In genomic region chr4:97367878-97368277, GRCh38 we compare ENCODE assay signal across 13 cellular contexts.
DNase-seq lines count a peak whose midpoint lies in the region; ATAC-seq and TF ChIP-seq lines count a peak whose summit lies in the region.
"Had no signal": no experiment of that assay in that cellular context is flagged by ENCODE, and none has a peak within 500 bp of the region (broad histone marks: within the 10 kb centered on the region; RNA-seq: fewer than 3 reads in every experiment).

No MANE protein-coding gene starts in this region.

- H3K4me1 Mint-ChIP-seq in effector memory CD8-positive, alpha-beta T cell (ENCODE audit: low read depth in 2 of 2), result no peaks in the 10 kb centered on the region
- H3K4me1 Mint-ChIP-seq: neural crest cell had no signal

- H3K27me3 Mint-ChIP-seq in effector memory CD8-positive, alpha-beta T cell, result no peaks in the 10 kb centered on the region

- H3K4me1 ChIP-seq in RWPE2 (ENCODE audit: insufficient read depth, poor library complexity, severe bottlenecking) (peaks cover 6% of the 10 kb centered on the region), thyroid gland (no peaks in the 10 kb centered on the region)
- H3K4me1 ChIP-seq: spleen had no signal

- no peak overlapping the region for H3K27ac Mint-ChIP-seq in effector memory CD8-positive, alpha-beta T cell

- peak; percentile 91 for ATAC-seq in RWPE2 (ENCODE audit: low read depth)
- no peak for ATAC-seq in effector memory CD8-positive, alpha-beta T cell (replicated peaks)
- ATAC-seq: K562 had no signal

- no peaks in the 10 kb centered on the region for H3K27me3 ChIP-seq in RWPE2 (ENCODE audit: insufficient read depth, poor library complexity, severe bottlenecking)
- no peaks in the 10 kb centered on the region for H3K27me3 ChIP-seq in thyroid gland
- H3K27me3 ChIP-seq: spleen had no signal

- peak; percentile 58 for DNase-seq in HS-5 (ENCODE audit: low read depth)
- no peak for DNase-seq in RWPE2 (ENCODE audit: low spot score)
- DNase-seq in fibroblast of mammary gland (ENCODE audit: low read depth), result peak; percentile 58
- peak; percentile 5 to 12 for DNase-seq in thyroid gland
- DNase-seq in NCI-H1694 treated with DMSO at 0.1 percent for 48 hours (lab: John Stamatoyannopoulos, UW), result no peak
- no peak for DNase-seq in NCI-H1105 (lab: John Stamatoyannopoulos, UW)
- no peak for DNase-seq in effector memory CD8-positive, alpha-beta T cell
- DNase-seq: activated CD4-positive, alpha-beta T cell treated with anti-CD3 and anti-CD28 coated beads for 4 hours; anterior cingulate cortex; NCI-H1930; spleen had no signal

- no peaks in the 10 kb centered on the region for H3K36me3 Mint-ChIP-seq in effector memory CD8-positive, alpha-beta T cell (ENCODE audit: insufficient read depth)

- TF ChIP-seq CTCF in RWPE2 (IDR thresholded peaks at IDR 0.05; ENCODE audit: poor library complexity, severe bottlenecking) (no peak), fibroblast of mammary gland (conservative IDR thresholded peaks at IDR 0.05; ENCODE audit: control insufficient read depth, insufficient read depth, low read depth, low read length) (no peak), thyroid gland (IDR thresholded peaks at IDR 0.05) (no peak)

- H3K4me3 ChIP-seq in RWPE2 (ENCODE audit: severe bottlenecking) (no peak overlapping the region), fibroblast of mammary gland (ENCODE audit: control insufficient read depth, low read depth, low read length) (no peak overlapping the region), thyroid gland (replicated peaks in 1 of 3) (no peak overlapping the region)
- H3K4me3 ChIP-seq: K562, spleen had no signal

- peaks cover 0 to 11% of the 10 kb centered on the region in 2 donors for H3K9me3 Mint-ChIP-seq in effector memory CD8-positive, alpha-beta T cell

- H3K36me3 ChIP-seq in RWPE2 (ENCODE audit: low read depth) (no peaks in the 10 kb centered on the region), thyroid gland (no peaks in the 10 kb centered on the region)
- H3K36me3 ChIP-seq: spleen had no signal

- no peak overlapping the region for H3K27ac ChIP-seq in RWPE2 (ENCODE audit: poor library complexity, severe bottlenecking)
- H3K27ac ChIP-seq in thyroid gland, result no peak overlapping the region
- H3K27ac ChIP-seq: spleen had no signal

- H3K4me3 Mint-ChIP-seq in effector memory CD8-positive, alpha-beta T cell, result no peak overlapping the region
- H3K4me3 Mint-ChIP-seq: neural crest cell had no signal

- intact Hi-C loops in thyroid gland (cut with DNase I), result no loop called here

- no peak for TF ChIP-seq POLR2A in thyroid gland (IDR thresholded peaks at IDR 0.05)

- no peaks in the 10 kb centered on the region for H3K9me3 ChIP-seq in RWPE2 (ENCODE audit: severe bottlenecking)
- no peaks in the 10 kb centered on the region for H3K9me3 ChIP-seq in thyroid gland

Comparison
In these comparisons a context has a peak if more than half of its experiments do, and no peak if none do; other contexts are left out.
1. DNase-seq: peak in HS-5 (single experiment), fibroblast of mammary gland (single experiment) and thyroid gland (2 of 2); none in RWPE2 (single experiment), NCI-H1694 treated with DMSO at 0.1 percent for 48 hours (single experiment), NCI-H1105 (single experiment) and effector memory CD8-positive, alpha-beta T cell (0 of 3).